Comparison of ENCODE assay signal across 12 cellular contexts in the genomic region with DNA sequence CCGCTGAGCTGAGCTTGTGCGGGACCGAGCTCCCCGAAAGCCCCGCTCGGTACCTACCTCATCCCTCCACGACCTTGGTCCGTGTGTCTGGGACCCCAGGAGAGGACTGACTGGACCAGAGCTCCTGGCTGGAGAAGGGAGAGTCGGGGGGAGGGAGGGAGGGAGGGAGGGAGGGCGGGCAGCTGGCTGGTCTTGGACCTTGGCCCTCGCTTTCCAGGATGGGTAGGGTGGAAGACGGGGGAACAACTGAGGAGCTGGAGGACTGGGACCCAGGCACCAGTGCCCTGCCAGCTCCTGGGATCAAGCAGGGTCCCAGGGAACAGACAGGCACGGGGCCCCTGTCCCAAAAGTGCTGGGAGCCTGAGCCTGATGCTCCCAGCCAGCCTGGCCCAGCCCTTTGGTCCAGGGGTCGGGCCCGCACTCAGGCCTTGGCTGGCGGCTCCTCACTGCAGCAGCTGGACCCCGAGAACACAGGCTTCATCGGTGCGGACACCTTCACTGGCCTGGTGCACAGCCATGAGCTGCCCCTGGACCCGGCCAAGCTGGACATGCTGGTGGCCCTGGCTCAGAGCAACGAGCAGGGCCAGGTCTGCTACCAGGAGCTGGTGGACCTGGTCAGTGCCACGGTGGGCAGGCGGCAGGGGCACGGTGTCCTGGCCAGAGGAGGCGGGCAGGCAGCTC. TPM values are rescaled to one million over a fixed set of nuclear protein-coding genes. Genes with fewer than 3 reads are reported as not detected.
A peak's percentile ranks its signal among the peaks of the same experiment; 100 is the strongest.
DNase-seq lines count a peak whose midpoint lies in the region; ATAC-seq and TF ChIP-seq lines count a peak whose summit lies in the region.
"Had no signal": no experiment of that assay in that cellular context is flagged by ENCODE, and none has a peak within 500 bp of the region (broad histone marks: within the 10 kb centered on the region; RNA-seq: fewer than 3 reads in every experiment).

No MANE protein-coding gene starts in this region.

- H3K4me2 ChIP-seq in parathyroid adenoma (ENCODE audit: low read length): peak overlapping the region; percentile 77

- no peaks in the 10 kb centered on the region for H3K36me3 Mint-ChIP-seq in natural killer cell treated with Interleukin-12 subunit alpha and Interleukin-12 subunit beta and Interleukin-15 and Interleukin-18, amount 100 ng/mL, for 72 hours
- H3K36me3 Mint-ChIP-seq: CD4-positive, CD25-positive, alpha-beta regulatory T cell had no signal

- H3K9me3 ChIP-seq in WERI-Rb-1 (ENCODE audit: severe bottlenecking): no peaks in the 10 kb centered on the region
- no peaks in the 10 kb centered on the region for H3K9me3 ChIP-seq in parathyroid adenoma (ENCODE audit: control insufficient read depth, low read length)
- H3K9me3 ChIP-seq: tibial nerve had no signal

- no peaks in the 10 kb centered on the region for H3K79me2 ChIP-seq in parathyroid adenoma

- no peak overlapping the region for H3K9ac ChIP-seq in parathyroid adenoma

- no peak overlapping the region for H3K4me3 Mint-ChIP-seq in natural killer cell treated with Interleukin-12 subunit alpha and Interleukin-12 subunit beta and Interleukin-15 and Interleukin-18, amount 100 ng/mL, for 72 hours

- H3K27me3 ChIP-seq in WERI-Rb-1 (ENCODE audit: insufficient read depth, low read depth, severe bottlenecking) (no peaks in the 10 kb centered on the region), parathyroid adenoma (ENCODE audit: control insufficient read depth, insufficient read depth, low read length) (no peaks in the 10 kb centered on the region)
- H3K27me3 ChIP-seq: tibial nerve had no signal

- H3K4me3 ChIP-seq in WERI-Rb-1 (ENCODE audit: low read depth, low read length): peak overlapping the region; percentile 11
- peak overlapping the region; percentile 33 for H3K4me3 ChIP-seq in fibroblast of mammary gland (ENCODE audit: control insufficient read depth, low read depth, low read length)
- no peak overlapping the region for H3K4me3 ChIP-seq in parathyroid adenoma (ENCODE audit: low read depth, low read length)

- H3K4me1 Mint-ChIP-seq in natural killer cell treated with Interleukin-12 subunit alpha and Interleukin-12 subunit beta and Interleukin-15 and Interleukin-18, amount 100 ng/mL, for 72 hours (ENCODE audit: low read depth in 2 of 2): peaks cover 9 to 11% of the 10 kb centered on the region in 2 donors

- H3K27ac ChIP-seq in WERI-Rb-1 (no peak overlapping the region), parathyroid adenoma (no peak overlapping the region)

- no peaks in the 10 kb centered on the region for H3K27me3 Mint-ChIP-seq in natural killer cell treated with Interleukin-12 subunit alpha and Interleukin-12 subunit beta and Interleukin-15 and Interleukin-18, amount 100 ng/mL, for 72 hours
- H3K27me3 Mint-ChIP-seq: CD4-positive, CD25-positive, alpha-beta regulatory T cell had no signal

- H2AFZ ChIP-seq in parathyroid adenoma: peak overlapping the region; percentile 63

- H3K4me1 ChIP-seq in parathyroid adenoma: no peaks in the 10 kb centered on the region

- no peak for TF ChIP-seq CTCF in WERI-Rb-1 (IDR thresholded peaks at IDR 0.05; ENCODE audit: low read depth, low read length)
- TF ChIP-seq CTCF in fibroblast of mammary gland (conservative IDR thresholded peaks at IDR 0.05; ENCODE audit: control insufficient read depth, insufficient read depth, low read depth, low read length): no peak
- no peak for TF ChIP-seq CTCF in parathyroid adenoma (IDR thresholded peaks at IDR 0.05)

- H3K27ac Mint-ChIP-seq in natural killer cell treated with Interleukin-12 subunit alpha and Interleukin-12 subunit beta and Interleukin-15 and Interleukin-18, amount 100 ng/mL, for 72 hours: no peak overlapping the region

- peak; percentile 38 for DNase-seq in COLO668 (lab: John Stamatoyannopoulos, UW; ENCODE audit: unreplicated experiment)
- no peak for DNase-seq in WERI-Rb-1
- no peak for DNase-seq in fibroblast of mammary gland (ENCODE audit: low read depth)
- no peak for DNase-seq in SW 1271 (lab: John Stamatoyannopoulos, UW)
- no peak for DNase-seq in natural killer cell treated with Interleukin-12 subunit alpha and Interleukin-12 subunit beta and Interleukin-15 and Interleukin-18, amount 100 ng/mL, for 72 hours (ENCODE audit: low spot score)
- no peak for DNase-seq in stimulated activated naive CD4-positive, alpha-beta T cell treated with Interleukin-2 at 50 U/mL for 16 hours (lab: John Stamatoyannopoulos, UW)
- DNase-seq in T1000 (lab: John Stamatoyannopoulos, UW): no peak
- DNase-seq: CD4-positive, CD25-positive, alpha-beta regulatory T cell; PC-3 had no signal

- H3K9me3 Mint-ChIP-seq in natural killer cell treated with Interleukin-12 subunit alpha and Interleukin-12 subunit beta and Interleukin-15 and Interleukin-18, amount 100 ng/mL, for 72 hours: no peaks in the 10 kb centered on the region
- H3K9me3 Mint-ChIP-seq: brain; CD4-positive, CD25-positive, alpha-beta regulatory T cell had no signal

- peaks cover 31% of the 10 kb centered on the region for H3K36me3 ChIP-seq in WERI-Rb-1
- H3K36me3 ChIP-seq in parathyroid adenoma (ENCODE audit: control insufficient read depth, insufficient read depth, low read length): no peaks in the 10 kb centered on the region

- no peak for ATAC-seq in natural killer cell treated with Interleukin-12 subunit alpha and Interleukin-12 subunit beta and Interleukin-15 and Interleukin-18, amount 100 ng/mL, for 72 hours
- ATAC-seq: PC-3 had no signal

RNA-seq across cellular contexts. Expression of a gene that starts 0.6 kb away (rescaled TPM):
- 1 to 10 TPM; 1.0 to 1.5 TPM for total RNA-seq in natural killer cell treated with Interleukin-12 subunit alpha and Interleukin-12 subunit beta and Interleukin-15 and Interleukin-18, amount 100 ng/mL, for 72 hours

RNA-seq across cellular contexts. Expression of a gene that starts 4.2 kb away (rescaled TPM):
- 100 to 1,000 TPM in 1 of 2 donors, 10 to 100 TPM in 1; 95.0 to 172 TPM for total RNA-seq in natural killer cell treated with Interleukin-12 subunit alpha and Interleukin-12 subunit beta and Interleukin-15 and Interleukin-18, amount 100 ng/mL, for 72 hours

RNA-seq across cellular contexts. Expression of a gene that starts 8.1 kb away (rescaled TPM):
- total RNA-seq in natural killer cell treated with Interleukin-12 subunit alpha and Interleukin-12 subunit beta and Interleukin-15 and Interleukin-18, amount 100 ng/mL, for 72 hours: 100 to 1,000 TPM; 171 to 259 TPM

RNA-seq across cellular contexts. Expression of a gene that starts 8.1 kb away (rescaled TPM):
- 10 to 100 TPM; 31.2 to 53.4 TPM for total RNA-seq in natural killer cell treated with Interleukin-12 subunit alpha and Interleukin-12 subunit beta and Interleukin-15 and Interleukin-18, amount 100 ng/mL, for 72 hours

RNA-seq across cellular contexts. Expression of a gene that starts 14.2 kb away (rescaled TPM):
- 10 to 100 TPM; 15.7 to 25.0 TPM for total RNA-seq in natural killer cell treated with Interleukin-12 subunit alpha and Interleukin-12 subunit beta and Interleukin-15 and Interleukin-18, amount 100 ng/mL, for 72 hours
